ENCODE assay signal across 8 cellular contexts in the genomic region with DNA sequence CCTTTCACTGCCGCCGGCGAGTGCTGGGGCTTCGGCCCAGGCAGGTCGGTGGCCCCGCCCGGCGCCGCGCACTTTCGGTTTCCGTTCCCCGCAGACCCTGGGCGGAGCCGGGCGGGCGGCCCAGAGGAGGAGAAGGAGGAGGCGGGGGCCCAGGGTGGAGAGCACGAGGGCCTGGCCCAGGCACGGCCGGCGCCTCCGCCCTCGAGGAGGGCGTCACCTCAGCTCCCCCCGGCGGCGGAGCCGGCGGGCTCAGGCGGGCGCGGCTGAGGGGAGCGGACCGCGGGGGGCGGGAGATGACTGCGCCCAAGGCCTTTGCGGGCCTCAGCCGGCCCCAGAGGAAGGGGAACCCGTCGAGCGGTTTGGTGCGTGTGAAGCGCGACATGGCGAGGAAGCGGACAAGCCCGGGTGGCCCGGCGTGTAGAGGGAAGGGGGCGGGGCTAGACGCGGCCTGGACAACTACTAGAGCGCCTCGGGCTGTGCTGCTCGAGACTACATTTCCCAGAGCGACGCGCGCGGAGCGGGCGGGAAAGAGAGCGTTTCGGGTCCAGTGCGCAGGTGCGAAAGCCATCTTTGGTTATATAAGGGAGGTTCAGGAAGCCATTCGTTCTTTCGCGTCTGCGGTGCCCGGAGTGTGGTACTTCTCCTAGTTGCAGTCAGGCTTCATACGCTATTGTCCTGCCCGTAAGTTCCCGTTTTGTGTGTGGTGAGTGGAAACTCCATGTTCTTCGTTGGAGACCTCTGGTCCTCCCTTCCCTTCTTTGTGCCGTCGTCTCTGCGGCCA. TPM values are rescaled to one million over a fixed set of nuclear protein-coding genes. Genes with fewer than 3 reads are reported as not detected.
DNase-seq lines count a peak whose midpoint lies in the region; ATAC-seq and TF ChIP-seq lines count a peak whose summit lies in the region.

TSS of gene ZNFX1 (minus strand) at position 22 of the 781 bp plus-strand sequence. CDS start 2,218 bp downstream, outside the sequence.

- peak within 1 kb of the TSS; percentile 93 for H3K4me3 Mint-ChIP-seq in activated naive CD4-positive, alpha-beta T cell treated with anti-CD3 and anti-CD28 coated beads, Interleukin-2, amount 50 U/mL, for 24 hours

- H3K36me3 ChIP-seq in GM06990 (ENCODE audit: control insufficient read depth, insufficient read depth, low read length), result peaks cover 32% of the 10 kb centered on the region

- H3K9me3 Mint-ChIP-seq in activated naive CD4-positive, alpha-beta T cell treated with anti-CD3 and anti-CD28 coated beads, Interleukin-2, amount 50 U/mL, for 24 hours, result peaks cover 18% of the 10 kb centered on the region

- no peaks in the 10 kb centered on the region for H3K27me3 Mint-ChIP-seq in activated naive CD4-positive, alpha-beta T cell treated with anti-CD3 and anti-CD28 coated beads, Interleukin-2, amount 50 U/mL, for 24 hours

- peak; percentile 81 for ATAC-seq in HG02588 (IDR thresholded peaks at IDR 0.05; ENCODE audit: unreplicated experiment)
- ATAC-seq in SK-N-SH treated with all-trans-retinoic acid at 6 μM for 48 hours, result peak; percentile 90

- H3K36me3 Mint-ChIP-seq in activated naive CD4-positive, alpha-beta T cell treated with anti-CD3 and anti-CD28 coated beads, Interleukin-2, amount 50 U/mL, for 24 hours, result peaks cover 65% of the 10 kb centered on the region

- no peak for TF ChIP-seq CTCF in GM06990 (IDR thresholded peaks at IDR 0.05; ENCODE audit: insufficient read depth, low read length, poor library complexity, severe bottlenecking)

- H3K4me1 Mint-ChIP-seq in activated naive CD4-positive, alpha-beta T cell treated with anti-CD3 and anti-CD28 coated beads, Interleukin-2, amount 50 U/mL, for 24 hours, result peaks cover 50% of the 10 kb centered on the region

- peak within 1 kb of the TSS; percentile 84 for H3K27ac ChIP-seq in temporal lobe (ENCODE audit: low read depth, low read length)

- peak within 1 kb of the TSS; percentile 98 for H3K27ac Mint-ChIP-seq in activated naive CD4-positive, alpha-beta T cell treated with anti-CD3 and anti-CD28 coated beads, Interleukin-2, amount 50 U/mL, for 24 hours

- DNase-seq in GM06990 (ENCODE audit: extremely low read depth, insufficient read length), result peak; percentile 99
- DNase-seq in NCI-H1092 (lab: John Stamatoyannopoulos, UW), result peak; percentile 97
- DNase-seq in globus pallidus (ENCODE audit: low spot score), result peak; percentile 99
- DNase-seq in occipital lobe (lab: John Stamatoyannopoulos, UW), result peak; percentile 96

- no peaks in the 10 kb centered on the region for H3K27me3 ChIP-seq in GM06990 (replicated peaks; ENCODE audit: control insufficient read depth, insufficient read depth, low read length)

- peak within 1 kb of the TSS; percentile 98 for H3K4me3 ChIP-seq in GM06990 (replicated peaks; ENCODE audit: low read depth, low read length)

TF ChIP-seq in SK-N-SH treated with all-trans-retinoic acid at 6 μM for 48 hours, 23 proteins besides CTCF, POLR2A, EP300 and RAD21:
- TF ChIP-seq ZC3H10 (CRISPR knock-in tag; IDR thresholded peaks at IDR 0.05), result 0 out of 2 replicates have a peak, but pooled peaks have one; percentile 36
- TF ChIP-seq CSDC2 (CRISPR knock-in tag; IDR thresholded peaks at IDR 0.05), result 0 out of 2 replicates have a peak, but pooled peaks have one; percentile 47
- TF ChIP-seq PATZ1 (CRISPR knock-in tag; IDR thresholded peaks at IDR 0.05; ENCODE audit: borderline replicate concordance), result no peak; the same call in 1 of the 2 replicates
- TF ChIP-seq ZFP3 (CRISPR knock-in tag; IDR thresholded peaks at IDR 0.05), result no peak
- TF ChIP-seq ZNF565 (CRISPR knock-in tag; conservative IDR thresholded peaks at IDR 0.05; ENCODE audit: low read depth), result no peak
- TF ChIP-seq ZNF8 (CRISPR knock-in tag; IDR thresholded peaks at IDR 0.05), result no peak
- peak; percentile 58; the same call in 1 of the 2 replicates for TF ChIP-seq ESRRG (CRISPR knock-in tag; IDR thresholded peaks at IDR 0.05)
- TF ChIP-seq, protein P1, sequence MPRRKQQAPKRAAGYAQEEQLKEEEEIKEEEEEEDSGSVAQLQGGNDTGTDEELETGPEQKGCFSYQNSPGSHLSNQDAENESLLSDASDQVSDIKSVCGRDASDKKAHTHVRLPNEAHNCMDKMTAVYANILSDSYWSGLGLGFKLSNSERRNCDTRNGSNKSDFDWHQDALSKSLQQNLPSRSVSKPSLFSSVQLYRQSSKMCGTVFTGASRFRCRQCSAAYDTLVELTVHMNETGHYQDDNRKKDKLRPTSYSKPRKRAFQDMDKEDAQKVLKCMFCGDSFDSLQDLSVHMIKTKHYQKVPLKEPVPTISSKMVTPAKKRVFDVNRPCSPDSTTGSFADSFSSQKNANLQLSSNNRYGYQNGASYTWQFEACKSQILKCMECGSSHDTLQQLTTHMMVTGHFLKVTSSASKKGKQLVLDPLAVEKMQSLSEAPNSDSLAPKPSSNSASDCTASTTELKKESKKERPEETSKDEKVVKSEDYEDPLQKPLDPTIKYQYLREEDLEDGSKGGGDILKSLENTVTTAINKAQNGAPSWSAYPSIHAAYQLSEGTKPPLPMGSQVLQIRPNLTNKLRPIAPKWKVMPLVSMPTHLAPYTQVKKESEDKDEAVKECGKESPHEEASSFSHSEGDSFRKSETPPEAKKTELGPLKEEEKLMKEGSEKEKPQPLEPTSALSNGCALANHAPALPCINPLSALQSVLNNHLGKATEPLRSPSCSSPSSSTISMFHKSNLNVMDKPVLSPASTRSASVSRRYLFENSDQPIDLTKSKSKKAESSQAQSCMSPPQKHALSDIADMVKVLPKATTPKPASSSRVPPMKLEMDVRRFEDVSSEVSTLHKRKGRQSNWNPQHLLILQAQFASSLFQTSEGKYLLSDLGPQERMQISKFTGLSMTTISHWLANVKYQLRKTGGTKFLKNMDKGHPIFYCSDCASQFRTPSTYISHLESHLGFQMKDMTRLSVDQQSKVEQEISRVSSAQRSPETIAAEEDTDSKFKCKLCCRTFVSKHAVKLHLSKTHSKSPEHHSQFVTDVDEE (CRISPR knock-in tag; IDR thresholded peaks at IDR 0.05), result 0 out of 2 replicates have a peak, but pooled peaks have one; percentile 64
- no peak for TF ChIP-seq CREB5 (CRISPR knock-in tag; IDR thresholded peaks at IDR 0.05; ENCODE audit: low read depth)

RNA-seq across cellular contexts. Expression of gene ZNFX1, which starts in this region (rescaled TPM):
- total RNA-seq in occipital lobe, result 14.0 TPM
- 12.5 TPM for total RNA-seq in temporal lobe

Comparison
In these comparisons a context has a peak if more than half of its experiments do, and no peak if none do; other contexts are left out.
1. Peak in every context shown above with its lines: DNase-seq, ATAC-seq, H3K4me3 ChIP-seq and H3K27ac ChIP-seq.